Comparison of ENCODE assay signal across 1 cellular context in genomic region chr12:103956515-103957027, GRCh38.
TF ChIP-seq lines count a peak whose summit lies in the region.

No MANE protein-coding gene starts in this region.

TF ChIP-seq in HepG2, 621 proteins besides CTCF, POLR2A, EP300 and RAD21 (continued from another document):
- TF ChIP-seq MTF2 (CRISPR knock-in tag; IDR thresholded peaks at IDR 0.05; ENCODE audit: borderline replicate concordance), result 0 out of 2 replicates have a peak, but pooled peaks have one; percentile 48
- TF ChIP-seq ZNF256 (CRISPR knock-in tag; conservative IDR thresholded peaks at IDR 0.05), result 0 out of 2 replicates have a peak, but pooled peaks have one; percentile 8
- peak; percentile 7; the same call in 1 of the 2 replicates for TF ChIP-seq SP140L (CRISPR knock-in tag; IDR thresholded peaks at IDR 0.05; ENCODE audit: borderline replicate concordance)
- peak; percentile 66; the same call in 1 of the 2 replicates for TF ChIP-seq ZNF800 (CRISPR knock-in tag; IDR thresholded peaks at IDR 0.05)
- TF ChIP-seq ZBTB8A (CRISPR knock-in tag; IDR thresholded peaks at IDR 0.05; ENCODE audit: borderline replicate concordance, low read depth), result 0 out of 2 replicates have a peak, but pooled peaks have one; percentile 25
- peak; percentile 64; the same call in 1 of the 2 replicates for TF ChIP-seq MXD1 (CRISPR knock-in tag; IDR thresholded peaks at IDR 0.05)
- TF ChIP-seq ZNF501 (CRISPR knock-in tag; IDR thresholded peaks at IDR 0.05), result 0 out of 2 replicates have a peak, but pooled peaks have one; percentile 36
- TF ChIP-seq ZNF510 (CRISPR knock-in tag; IDR thresholded peaks at IDR 0.05; ENCODE audit: low read depth), result 0 out of 2 replicates have a peak, but pooled peaks have one; percentile 11
- TF ChIP-seq ATF2 (CRISPR knock-in tag; IDR thresholded peaks at IDR 0.05), result no peak
- no peak for TF ChIP-seq FLYWCH1 (CRISPR knock-in tag; IDR thresholded peaks at IDR 0.05)
- 0 out of 2 replicates have a peak, but pooled peaks have one; percentile 16 for TF ChIP-seq GFI1 (CRISPR knock-in tag; IDR thresholded peaks at IDR 0.05; ENCODE audit: borderline replicate concordance)
- no peak for TF ChIP-seq GPN1 (CRISPR knock-in tag; IDR thresholded peaks at IDR 0.05; ENCODE audit: borderline replicate concordance)
- peak; percentile 74; the same call in 1 of the 2 replicates for TF ChIP-seq FOXC1 (CRISPR knock-in tag; IDR thresholded peaks at IDR 0.05; ENCODE audit: borderline replicate concordance)
- 0 out of 2 replicates have a peak, but pooled peaks have one; percentile 22 for TF ChIP-seq WIZ (CRISPR knock-in tag; IDR thresholded peaks at IDR 0.05)
- no peak for TF ChIP-seq KMT2B (CRISPR knock-in tag; IDR thresholded peaks at IDR 0.05)
- peak; percentile 65 for TF ChIP-seq AGO1 (IDR thresholded peaks at IDR 0.05; ENCODE audit: low read depth, low read length, poor library complexity, severe bottlenecking)
- TF ChIP-seq THAP11 (CRISPR knock-in tag; IDR thresholded peaks at IDR 0.05), result no peak
- no peak for TF ChIP-seq DDIT3 (CRISPR knock-in tag; IDR thresholded peaks at IDR 0.05)
- peak; percentile 47; the same call in 1 of the 2 replicates for TF ChIP-seq ZNF234 (CRISPR knock-in tag; conservative IDR thresholded peaks at IDR 0.05)
TF ChIP-seq in HepG2: peak in this region for 41.
